Comparison of ENCODE assay signal across 8 cellular contexts in the genomic region with DNA sequence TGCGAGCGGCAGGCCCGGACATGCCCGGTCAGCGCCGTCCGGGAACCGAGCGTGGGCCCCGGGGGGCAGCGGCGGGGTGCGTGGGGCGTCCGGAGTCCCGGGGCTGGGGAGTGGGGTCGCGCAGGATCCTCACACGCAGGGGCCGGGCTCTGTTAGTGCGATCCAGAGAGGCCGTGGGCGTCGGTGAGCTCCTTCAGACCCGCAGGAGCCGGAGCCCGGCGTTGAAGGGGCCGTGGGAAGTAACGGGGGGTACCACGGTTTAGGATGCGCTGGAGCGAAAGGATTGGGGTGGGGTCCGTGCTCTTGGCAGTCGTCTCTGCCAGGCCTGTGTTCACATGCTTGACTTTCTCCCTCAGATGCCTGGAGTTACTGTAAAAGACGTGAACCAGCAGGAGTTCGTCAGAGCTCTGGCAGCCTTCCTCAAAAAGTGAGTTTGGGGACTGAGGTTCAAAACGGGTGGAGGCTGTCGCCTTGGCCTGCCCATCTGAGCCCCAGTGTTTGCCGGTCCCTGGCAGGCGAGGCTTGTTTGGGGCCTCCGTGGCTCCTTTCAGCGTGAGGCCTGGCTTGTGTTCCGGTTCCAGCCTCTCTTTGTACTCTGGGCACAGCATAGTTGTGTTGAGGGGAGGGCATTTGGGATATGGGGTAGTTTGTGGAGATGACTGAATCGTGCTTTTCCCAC. TPM values are rescaled to one million over a fixed set of nuclear protein-coding genes. Genes with fewer than 3 reads are reported as not detected.
A peak's percentile ranks its signal among the peaks of the same experiment; 100 is the strongest.
DNase-seq lines count a peak whose midpoint lies in the region; ATAC-seq, FAIRE-seq and TF ChIP-seq lines count a peak whose summit lies in the region.

No MANE protein-coding gene starts in this region.

- H3K4me2 ChIP-seq in A549: peak overlapping the region; percentile 98

- peaks cover 47% of the 10 kb centered on the region for H3K4me1 ChIP-seq in A549

- TF ChIP-seq POLR2A in A549 (IDR thresholded peaks at IDR 0.05; ENCODE audit: low read length): no peak

- WGBS in A549 (ENCODE audit: missing lambda C conversion rate): 1% methylated on average over 33 of the region's 45 CpGs

- no peak for TF ChIP-seq CTCF in A549 (IDR thresholded peaks at IDR 0.05)
- TF ChIP-seq CTCF in HFF-Myc (IDR thresholded peaks at IDR 0.05; ENCODE audit: low read depth, low read length, missing control alignments): no peak

- TF ChIP-seq EP300 in A549 (IDR thresholded peaks at IDR 0.05): no peak

- H3K4me3 ChIP-seq in A549: peak overlapping the region; percentile 89
- peak overlapping the region; percentile 100 for H3K4me3 ChIP-seq in HFF-Myc (replicated peaks; ENCODE audit: low read depth, low read length)
- H3K4me3 ChIP-seq in skin epidermis: peak overlapping the region; percentile 54 to 95 (median 75)

- DNase-seq in A549 (ENCODE audit: low read depth in 1 of 2, low spot score in 1 of 2): no peak
- no peak for DNase-seq in HFF-Myc (ENCODE audit: extremely low read depth, low read depth)
- DNase-seq in activated naive CD4-positive, alpha-beta T cell treated with anti-CD3 and anti-CD28 coated beads, Interleukin-2, amount 50 U/mL, for 16 hours: peak; percentile 56
- peak; percentile 46 for DNase-seq in left ventricle myocardium superior
- no peak for DNase-seq in T1000 (lab: John Stamatoyannopoulos, UW)
- DNase-seq in glomerular visceral epithelial cell (ENCODE audit: extremely low spot score): no peak

- intact Hi-C loops in left ventricle myocardium superior (cut with micrococcal nuclease): no loop called here

- POLR2A ChIA-PET in A549 (lab: Yijun Ruan, JAX): interaction anchor here (0.6 to 3.5 kb wide), 25 partner anchors 8 to 1144 kb away, joined by 3 to 102 read pairs (median 5); partner anchors contain the start of genes B9D2, CD79A, COQ8B and DMAC2

- CTCF ChIA-PET in A549 (lab: Yijun Ruan, JAX): interaction anchor here (0.7 to 16.4 kb wide), 18 partner anchors 10 to 297 kb away, joined by 3 to 243 read pairs (median 4); partner anchors contain the start of genes CD79A and RABAC1

- TF ChIP-seq RAD21 in A549 (conservative IDR thresholded peaks at IDR 0.05 in 1 of 2, IDR thresholded peaks at IDR 0.05 in 1 of 2): no peak

- H3K9me3 ChIP-seq in A549: no peaks in the 10 kb centered on the region

- no peak for FAIRE-seq in A549 (lab: Jason Lieb, UNC)

- ATAC-seq in A549: no peak
- ATAC-seq in left ventricle myocardium superior: no peak
- ATAC-seq in GM18517 (IDR thresholded peaks at IDR 0.05; ENCODE audit: unreplicated experiment): no peak

- H3K27ac ChIP-seq in A549 (peak overlapping the region; percentile 90 to 95), skin epidermis (peak overlapping the region; percentile 85 to 100 (median 98))

TF ChIP-seq in A549, 52 proteins besides CTCF, POLR2A, EP300 and RAD21 (continues in another document):
- TF ChIP-seq ZC3H11A (IDR thresholded peaks at IDR 0.05): no peak
- TF ChIP-seq POLR2AphosphoS2 (conservative IDR thresholded peaks at IDR 0.05; ENCODE audit: low read length): peak; percentile 80; the same call in 1 of the 2 replicates
- TF ChIP-seq FOSB (CRISPR knock-in tag; IDR thresholded peaks at IDR 0.05): no peak; the same call in 1 of the 2 replicates
- no peak for TF ChIP-seq CHD4 (IDR thresholded peaks at IDR 0.05; ENCODE audit: borderline replicate concordance)
- no peak for TF ChIP-seq PHF8 (IDR thresholded peaks at IDR 0.05; ENCODE audit: borderline replicate concordance, low read depth)
- no peak for TF ChIP-seq ZFP36 (IDR thresholded peaks at IDR 0.05; ENCODE audit: borderline replicate concordance, partially characterized antibody)
- TF ChIP-seq, protein P1, sequence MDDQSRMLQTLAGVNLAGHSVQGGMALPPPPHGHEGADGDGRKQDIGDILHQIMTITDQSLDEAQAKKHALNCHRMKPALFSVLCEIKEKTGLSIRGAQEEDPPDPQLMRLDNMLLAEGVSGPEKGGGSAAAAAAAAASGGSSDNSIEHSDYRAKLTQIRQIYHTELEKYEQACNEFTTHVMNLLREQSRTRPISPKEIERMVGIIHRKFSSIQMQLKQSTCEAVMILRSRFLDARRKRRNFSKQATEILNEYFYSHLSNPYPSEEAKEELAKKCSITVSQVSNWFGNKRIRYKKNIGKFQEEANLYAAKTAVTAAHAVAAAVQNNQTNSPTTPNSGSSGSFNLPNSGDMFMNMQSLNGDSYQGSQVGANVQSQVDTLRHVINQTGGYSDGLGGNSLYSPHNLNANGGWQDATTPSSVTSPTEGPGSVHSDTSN (IDR thresholded peaks at IDR 0.05): peak; percentile 56; the same call in 1 of the 2 replicates
- 0 out of 2 replicates have a peak, but pooled peaks have one; percentile 0 for TF ChIP-seq KDM5A (IDR thresholded peaks at IDR 0.05)
- no peak for TF ChIP-seq FOSL2 (IDR thresholded peaks at IDR 0.05)
- no peak for TF ChIP-seq FOSL2 (CRISPR knock-in tag; IDR thresholded peaks at IDR 0.05)
- TF ChIP-seq MAX (IDR thresholded peaks at IDR 0.05): no peak; the same call in 1 of the 2 replicates
- no peak; the same call in 2 of the 3 replicates for TF ChIP-seq BCL3 (IDR thresholded peaks at IDR 0.05)
- TF ChIP-seq MAFK (IDR thresholded peaks at IDR 0.05; ENCODE audit: partially characterized antibody): no peak
- TF ChIP-seq HDAC2 (IDR thresholded peaks at IDR 0.05): no peak
- TF ChIP-seq ZSCAN20 (CRISPR knock-in tag; IDR thresholded peaks at IDR 0.05): no peak
- no peak for TF ChIP-seq RCOR1 (IDR thresholded peaks at IDR 0.05; ENCODE audit: low read depth, low read length)
- TF ChIP-seq CBX2 (IDR thresholded peaks at IDR 0.05; ENCODE audit: borderline replicate concordance, low read depth): no peak
- no peak for TF ChIP-seq HOXB5 (CRISPR knock-in tag; IDR thresholded peaks at IDR 0.05)
- no peak for TF ChIP-seq KDM1A (IDR thresholded peaks at IDR 0.05; ENCODE audit: low read depth)
- TF ChIP-seq TP53 (CRISPR knock-in tag; IDR thresholded peaks at IDR 0.05): no peak; the same call in 1 of the 2 replicates

RNA-seq across cellular contexts. Expression of gene RPS19, which starts 0.5 kb away (rescaled TPM):
- polyA plus RNA-seq in A549 (2011; rRNA removed): 2,749 and 3,564 TPM in 2 replicates
- polyA plus RNA-seq in A549 (2012; cell fraction: cytosol; rRNA removed): 3,114 and 3,796 TPM in 2 replicates
- polyA plus RNA-seq in A549 (2012; cell fraction: nucleus; rRNA removed): 3,748 and 4,898 TPM in 2 replicates
- 7,778 to 7,989 TPM (median 7,924 TPM) in 3 replicates for polyA plus RNA-seq in A549 (2017; fragmentation: RNase III; extraction: RNeasy Plus Mini Kit Qiagen cat#74134 plus additional on column Dnase treatment)
- 2,997 and 3,081 TPM in 2 replicates for polyA minus RNA-seq in A549 (2011; rRNA and poly(A)+ RNA removed)
- 559 TPM for total RNA-seq in left ventricle myocardium superior

RNA-seq across cellular contexts. Expression of gene DMRTC2, which starts 15.7 kb away (rescaled TPM):
- polyA plus RNA-seq in A549 (2011; rRNA removed) (not detected in 2 replicates), A549 (2017; fragmentation: RNase III; extraction: RNeasy Plus Mini Kit Qiagen cat#74134 plus additional on column Dnase treatment) (not detected in 3 replicates)
- not detected in 2 replicates for polyA plus RNA-seq in A549 (2012; cell fraction: cytosol; rRNA removed)
- not detected in 2 replicates for polyA plus RNA-seq in A549 (2012; cell fraction: nucleus; rRNA removed)
- polyA minus RNA-seq in A549 (2011; rRNA and poly(A)+ RNA removed): not detected in 2 replicates
- not detected for total RNA-seq in left ventricle myocardium superior

RNA-seq across cellular contexts. Expression of gene LYPD4, which starts 16.1 kb away (rescaled TPM):
- polyA plus RNA-seq in A549 (2011; rRNA removed) (not detected in 2 replicates), A549 (2017; fragmentation: RNase III; extraction: RNeasy Plus Mini Kit Qiagen cat#74134 plus additional on column Dnase treatment) (not detected in 3 replicates)
- polyA plus RNA-seq in A549 (2012; cell fraction: cytosol; rRNA removed): not detected in 2 replicates
- not detected in 2 replicates for polyA plus RNA-seq in A549 (2012; cell fraction: nucleus; rRNA removed)
- polyA minus RNA-seq in A549 (2011; rRNA and poly(A)+ RNA removed): not detected in 2 replicates
- not detected for total RNA-seq in left ventricle myocardium superior

RNA-seq across cellular contexts. Expression of gene CD79A, which starts 16.5 kb away (rescaled TPM):
- polyA plus RNA-seq in A549 (2011; rRNA removed): 0.52 and 0.57 TPM in 2 replicates
- polyA plus RNA-seq in A549 (2012; cell fraction: cytosol; rRNA removed): 0.53 and 0.65 TPM in 2 replicates
- polyA plus RNA-seq in A549 (2012; cell fraction: nucleus; rRNA removed): 0.67 and 0.77 TPM in 2 replicates
- polyA plus RNA-seq in A549 (2017; fragmentation: RNase III; extraction: RNeasy Plus Mini Kit Qiagen cat#74134 plus additional on column Dnase treatment): 0.29 to 0.54 TPM (median 0.29 TPM) in 3 replicates
- 0.41 and 0.58 TPM in 2 replicates for polyA minus RNA-seq in A549 (2011; rRNA and poly(A)+ RNA removed)
- not detected for total RNA-seq in left ventricle myocardium superior

RNA-seq across cellular contexts. Expression of gene ARHGEF1, which starts 22.4 kb away (rescaled TPM):
- polyA plus RNA-seq in A549 (2011; rRNA removed) (34.5 and 38.0 TPM in 2 replicates), A549 (2017; fragmentation: RNase III; extraction: RNeasy Plus Mini Kit Qiagen cat#74134 plus additional on column Dnase treatment) (71.5 to 92.9 TPM (median 84.2 TPM) in 3 replicates)
- polyA plus RNA-seq in A549 (2012; cell fraction: cytosol; rRNA removed): 113 and 132 TPM in 2 replicates
- polyA plus RNA-seq in A549 (2012; cell fraction: nucleus; rRNA removed): 335 and 389 TPM in 2 replicates
- polyA minus RNA-seq in A549 (2011; rRNA and poly(A)+ RNA removed): 33.2 and 39.9 TPM in 2 replicates
- total RNA-seq in left ventricle myocardium superior: 26.9 TPM

Comparison
In these comparisons a context has a peak if more than half of its experiments do, and no peak if none do; other contexts are left out.
1. DNase-seq: peak in activated naive CD4-positive, alpha-beta T cell treated with anti-CD3 and anti-CD28 coated beads, Interleukin-2, amount 50 U/mL, for 16 hours (single experiment) and left ventricle myocardium superior (single experiment); none in A549 (0 of 2), HFF-Myc (single experiment), T1000 (single experiment) and glomerular visceral epithelial cell (single experiment).
2. Peak in every context shown above with its lines, with median percentiles within 50 percentile points of each other: H3K4me3 ChIP-seq.